Comparison of ENCODE assay signal across 8 cellular contexts in the genomic region with DNA sequence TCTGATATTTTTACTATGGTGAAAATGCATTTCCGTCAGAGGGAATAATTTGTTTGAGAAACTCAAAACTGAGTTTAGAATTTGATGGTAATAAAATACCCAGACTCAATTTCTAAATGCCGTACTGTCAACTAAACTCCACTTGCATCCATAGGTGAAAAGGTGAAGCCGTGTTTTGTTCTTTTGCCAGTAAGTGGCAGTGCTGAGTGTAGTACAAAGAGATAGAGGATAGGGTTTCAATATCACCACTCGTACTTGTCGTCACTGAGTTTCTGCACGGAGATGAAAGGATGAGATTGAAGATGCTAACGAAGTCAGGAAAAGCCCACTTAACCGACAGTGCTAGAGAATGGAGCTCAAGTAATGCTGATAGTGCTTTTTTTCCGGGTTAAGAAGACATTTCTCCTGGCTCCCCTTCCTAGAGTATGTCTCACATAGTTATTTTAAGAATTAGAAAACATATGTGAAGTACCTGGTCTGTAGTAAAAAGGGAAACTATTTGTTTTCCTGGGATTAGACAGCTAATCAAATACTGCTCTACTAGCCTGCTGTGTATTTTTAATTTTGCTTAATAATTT.
A peak's percentile ranks its signal among the peaks of the same experiment; 100 is the strongest.
DNase-seq lines count a peak whose midpoint lies in the region; ATAC-seq and TF ChIP-seq lines count a peak whose summit lies in the region.

No MANE protein-coding gene starts in this region.

- peak overlapping the region in 2 of 8 donors; percentile 4 to 39 for H3K4me3 Mint-ChIP-seq in CD4-positive, alpha-beta memory T cell
- H3K4me3 Mint-ChIP-seq in activated CD8-positive, alpha-beta T cell treated with anti-CD3 and anti-CD28 coated beads, Interleukin-2, amount 10 ng/mL, durations not matched to agents 7 days and 5 days, result no peak overlapping the region
- no peak overlapping the region for H3K4me3 Mint-ChIP-seq in WTC11

- no peak overlapping the region for H3K27ac Mint-ChIP-seq in CD4-positive, alpha-beta memory T cell
- no peak overlapping the region for H3K27ac Mint-ChIP-seq in activated CD8-positive, alpha-beta T cell treated with anti-CD3 and anti-CD28 coated beads, Interleukin-2, amount 10 ng/mL, durations not matched to agents 7 days and 5 days
- H3K27ac Mint-ChIP-seq in WTC11, result no peak overlapping the region

- ATAC-seq in GM19397 (IDR thresholded peaks at IDR 0.05; ENCODE audit: unreplicated experiment), result peak; percentile 66
- peak; percentile 44 for ATAC-seq in activated CD8-positive, alpha-beta T cell treated with anti-CD3 and anti-CD28 coated beads, Interleukin-2, amount 10 ng/mL, durations not matched to agents 7 days and 5 days
- ATAC-seq in WTC11, result no peak

- peaks cover 3 to 4% of the 10 kb centered on the region in 2 donors for H3K27me3 Mint-ChIP-seq in CD4-positive, alpha-beta memory T cell
- no peaks in the 10 kb centered on the region for H3K27me3 Mint-ChIP-seq in activated CD8-positive, alpha-beta T cell treated with anti-CD3 and anti-CD28 coated beads, Interleukin-2, amount 10 ng/mL, durations not matched to agents 7 days and 5 days (ENCODE audit: low read depth)
- H3K27me3 Mint-ChIP-seq in WTC11 (ENCODE audit: low read depth), result peaks cover 10% of the 10 kb centered on the region

- H3K27ac ChIP-seq in CD4-positive, alpha-beta memory T cell (ENCODE audit: low read depth, low read length), result no peak overlapping the region

- no peak overlapping the region for H3K4me3 ChIP-seq in CD4-positive, alpha-beta memory T cell (ENCODE audit: low read length in 2 of 2)
- H3K4me3 ChIP-seq in Loucy (ENCODE audit: low read length, poor library complexity, severe bottlenecking), result no peak overlapping the region

- intact Hi-C loops in CD4-positive, alpha-beta memory T cell (cut with micrococcal nuclease), result loop anchor here (1.0 kb wide), 1 partner anchor 406 kb away; no protein-coding TSS in a partner anchor

- no peaks in the 10 kb centered on the region for H3K9me3 Mint-ChIP-seq in CD4-positive, alpha-beta memory T cell
- no peaks in the 10 kb centered on the region for H3K9me3 Mint-ChIP-seq in activated CD8-positive, alpha-beta T cell treated with anti-CD3 and anti-CD28 coated beads, Interleukin-2, amount 10 ng/mL, durations not matched to agents 7 days and 5 days (ENCODE audit: insufficient read depth)
- peaks cover 85% of the 10 kb centered on the region for H3K9me3 Mint-ChIP-seq in WTC11

- H3K36me3 ChIP-seq in CD4-positive, alpha-beta memory T cell (ENCODE audit: insufficient read depth, low read length), result no peaks in the 10 kb centered on the region
- no peaks in the 10 kb centered on the region for H3K36me3 ChIP-seq in Loucy (ENCODE audit: insufficient read depth, low read length)

- no peaks in the 10 kb centered on the region for H4K20me1 ChIP-seq in Loucy (ENCODE audit: insufficient read depth, low read length, poor library complexity, severe bottlenecking)

- no peaks in the 10 kb centered on the region for H3K4me1 ChIP-seq in CD4-positive, alpha-beta memory T cell (ENCODE audit: insufficient read depth, low read length)
- no peaks in the 10 kb centered on the region for H3K4me1 ChIP-seq in Loucy (ENCODE audit: insufficient read depth, low read length, poor library complexity, severe bottlenecking)

- POLR2A ChIA-PET in CD4-positive, alpha-beta memory T cell (lab: Charles Lee; ENCODE audit: partially characterized antibody), result no interaction called here
- POLR2A ChIA-PET in activated CD8-positive, alpha-beta T cell treated with anti-CD3 and anti-CD28 coated beads, Interleukin-2, amount 10 ng/mL, durations not matched to agents 7 days and 5 days (lab: Charles Lee), result no interaction called here
- POLR2A ChIA-PET in WTC11 (lab: Charles Lee), result no interaction called here

- H3K79me2 ChIP-seq in Loucy (ENCODE audit: insufficient read depth, low read length), result no peaks in the 10 kb centered on the region

- DNase-seq in CD4-positive, alpha-beta memory T cell, result peak in 3 of 5 donors; percentile 12 to 20 (median 17)
- no peak for DNase-seq in activated CD8-positive, alpha-beta T cell treated with anti-CD3 and anti-CD28 coated beads, Interleukin-2, amount 10 ng/mL, durations not matched to agents 7 days and 5 days
- DNase-seq in WTC11 (ENCODE audit: low spot score) (no peak), GF-D8 (lab: John Stamatoyannopoulos, UW) (no peak), 8988T (no peak), COLO829 (ENCODE audit: low spot score) (no peak)

- H3K9me2 ChIP-seq in Loucy (replicated peaks; ENCODE audit: low read depth, low read length), result no peaks in the 10 kb centered on the region

- H3K36me3 Mint-ChIP-seq in CD4-positive, alpha-beta memory T cell, result no peaks in the 10 kb centered on the region
- H3K36me3 Mint-ChIP-seq in activated CD8-positive, alpha-beta T cell treated with anti-CD3 and anti-CD28 coated beads, Interleukin-2, amount 10 ng/mL, durations not matched to agents 7 days and 5 days (ENCODE audit: low read depth), result no peaks in the 10 kb centered on the region
- peaks cover 80% of the 10 kb centered on the region for H3K36me3 Mint-ChIP-seq in WTC11

- H3K9me3 ChIP-seq in CD4-positive, alpha-beta memory T cell (ENCODE audit: control insufficient read depth in 1 of 2, low read length in 2 of 2), result no peaks in the 10 kb centered on the region
- H3K9me3 ChIP-seq in Loucy (ENCODE audit: insufficient read depth, low read depth, low read length), result no peaks in the 10 kb centered on the region

- no peaks in the 10 kb centered on the region for H3F3A ChIP-seq in Loucy (ENCODE audit: low read depth)

- H3K4me1 Mint-ChIP-seq in CD4-positive, alpha-beta memory T cell, result peaks cover 0 to 4% (median 3%) of the 10 kb centered on the region in 4 donors
- no peaks in the 10 kb centered on the region for H3K4me1 Mint-ChIP-seq in activated CD8-positive, alpha-beta T cell treated with anti-CD3 and anti-CD28 coated beads, Interleukin-2, amount 10 ng/mL, durations not matched to agents 7 days and 5 days (ENCODE audit: low read depth)
- no peaks in the 10 kb centered on the region for H3K4me1 Mint-ChIP-seq in WTC11

- H3K9ac ChIP-seq in Loucy (ENCODE audit: low read depth, low read length, poor library complexity, severe bottlenecking), result no peak overlapping the region

- TF ChIP-seq CTCF in Loucy (conservative IDR thresholded peaks at IDR 0.05; ENCODE audit: low read length) (peak; percentile 44), WTC11 (IDR thresholded peaks at IDR 0.05) (no peak)

- CTCF ChIA-PET in CD4-positive, alpha-beta memory T cell (lab: Charles Lee; ENCODE audit: partially characterized antibody), result interaction anchor here (1.3 kb wide), 1 partner anchor 407 kb away, joined by 3 read pairs; no protein-coding TSS in a partner anchor
- CTCF ChIA-PET in activated CD8-positive, alpha-beta T cell treated with anti-CD3 and anti-CD28 coated beads, Interleukin-2, amount 10 ng/mL, durations not matched to agents 7 days and 5 days (lab: Charles Lee), result no interaction called here
- CTCF ChIA-PET in WTC11 (lab: Charles Lee), result no interaction called here

- no peaks in the 10 kb centered on the region for H3K27me3 ChIP-seq in CD4-positive, alpha-beta memory T cell (ENCODE audit: insufficient read depth, low read length)
- H3K27me3 ChIP-seq in Loucy (ENCODE audit: insufficient read depth, low read length, poor library complexity, severe bottlenecking), result no peaks in the 10 kb centered on the region

- no peak overlapping the region for H2AFZ ChIP-seq in Loucy (ENCODE audit: low read length)

- H3K4me2 ChIP-seq in Loucy (ENCODE audit: low read depth, low read length, poor library complexity, severe bottlenecking), result no peak overlapping the region

TF ChIP-seq in WTC11, 78 proteins besides CTCF, POLR2A, EP300 and RAD21 (continues in another document):
- TF ChIP-seq RELA (CRISPR knock-in tag; IDR thresholded peaks at IDR 0.05; ENCODE audit: borderline replicate concordance) (no peak), SMAD4 (CRISPR knock-in tag; IDR thresholded peaks at IDR 0.05) (no peak), ETV6 (CRISPR knock-in tag; IDR thresholded peaks at IDR 0.05) (no peak), ATF1 (CRISPR knock-in tag; IDR thresholded peaks at IDR 0.05) (no peak), FOXK1 (CRISPR knock-in tag; IDR thresholded peaks at IDR 0.05) (no peak), IRF2 (CRISPR knock-in tag; IDR thresholded peaks at IDR 0.05; ENCODE audit: borderline replicate concordance, low read depth) (no peak)
- TF ChIP-seq, protein P1, sequence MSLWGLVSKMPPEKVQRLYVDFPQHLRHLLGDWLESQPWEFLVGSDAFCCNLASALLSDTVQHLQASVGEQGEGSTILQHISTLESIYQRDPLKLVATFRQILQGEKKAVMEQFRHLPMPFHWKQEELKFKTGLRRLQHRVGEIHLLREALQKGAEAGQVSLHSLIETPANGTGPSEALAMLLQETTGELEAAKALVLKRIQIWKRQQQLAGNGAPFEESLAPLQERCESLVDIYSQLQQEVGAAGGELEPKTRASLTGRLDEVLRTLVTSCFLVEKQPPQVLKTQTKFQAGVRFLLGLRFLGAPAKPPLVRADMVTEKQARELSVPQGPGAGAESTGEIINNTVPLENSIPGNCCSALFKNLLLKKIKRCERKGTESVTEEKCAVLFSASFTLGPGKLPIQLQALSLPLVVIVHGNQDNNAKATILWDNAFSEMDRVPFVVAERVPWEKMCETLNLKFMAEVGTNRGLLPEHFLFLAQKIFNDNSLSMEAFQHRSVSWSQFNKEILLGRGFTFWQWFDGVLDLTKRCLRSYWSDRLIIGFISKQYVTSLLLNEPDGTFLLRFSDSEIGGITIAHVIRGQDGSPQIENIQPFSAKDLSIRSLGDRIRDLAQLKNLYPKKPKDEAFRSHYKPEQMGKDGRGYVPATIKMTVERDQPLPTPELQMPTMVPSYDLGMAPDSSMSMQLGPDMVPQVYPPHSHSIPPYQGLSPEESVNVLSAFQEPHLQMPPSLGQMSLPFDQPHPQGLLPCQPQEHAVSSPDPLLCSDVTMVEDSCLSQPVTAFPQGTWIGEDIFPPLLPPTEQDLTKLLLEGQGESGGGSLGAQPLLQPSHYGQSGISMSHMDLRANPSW (CRISPR knock-in tag; conservative IDR thresholded peaks at IDR 0.05; ENCODE audit: low read depth), result no peak
- TF ChIP-seq, protein P2, sequence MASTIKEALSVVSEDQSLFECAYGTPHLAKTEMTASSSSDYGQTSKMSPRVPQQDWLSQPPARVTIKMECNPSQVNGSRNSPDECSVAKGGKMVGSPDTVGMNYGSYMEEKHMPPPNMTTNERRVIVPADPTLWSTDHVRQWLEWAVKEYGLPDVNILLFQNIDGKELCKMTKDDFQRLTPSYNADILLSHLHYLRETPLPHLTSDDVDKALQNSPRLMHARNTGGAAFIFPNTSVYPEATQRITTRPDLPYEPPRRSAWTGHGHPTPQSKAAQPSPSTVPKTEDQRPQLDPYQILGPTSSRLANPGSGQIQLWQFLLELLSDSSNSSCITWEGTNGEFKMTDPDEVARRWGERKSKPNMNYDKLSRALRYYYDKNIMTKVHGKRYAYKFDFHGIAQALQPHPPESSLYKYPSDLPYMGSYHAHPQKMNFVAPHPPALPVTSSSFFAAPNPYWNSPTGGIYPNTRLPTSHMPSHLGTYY (CRISPR knock-in tag; IDR thresholded peaks at IDR 0.05), result no peak

Comparison
In these comparisons a context has a peak if more than half of its experiments do, and no peak if none do; other contexts are left out.
1. DNase-seq: peak in CD4-positive, alpha-beta memory T cell (3 of 5); none in activated CD8-positive, alpha-beta T cell treated with anti-CD3 and anti-CD28 coated beads, Interleukin-2, amount 10 ng/mL, durations not matched to agents 7 days and 5 days (single experiment), WTC11 (single experiment), GF-D8 (single experiment), 8988T (single experiment) and COLO829 (single experiment).